ENCODE assay signal across 9 cellular contexts in genomic region chr3:163541629-163542028, GRCh38.
"Had no signal": no experiment of that assay in that cellular context is flagged by ENCODE, and none has a peak within 500 bp of the region (broad histone marks: within the 10 kb centered on the region; RNA-seq: fewer than 3 reads in every experiment).

No MANE protein-coding gene starts in this region.

- H3K4me1 Mint-ChIP-seq: IgD-negative memory B cell had no signal

- H3K4me1 ChIP-seq: HAP-1 had no signal

- ATAC-seq: HCT116, HepG2 had no signal

- DNase-seq: GM23248, GOT3, H7, HFFc6 had no signal

- H2AFZ ChIP-seq: GM23248 had no signal

- H3K4me3 Mint-ChIP-seq: HFFc6, IgD-negative memory B cell had no signal

- H3K27ac Mint-ChIP-seq: HFFc6, IgD-negative memory B cell had no signal

- H3K36me3 ChIP-seq: HAP-1 had no signal

- H3K9ac ChIP-seq: GM23248 had no signal

- H3K27me3 Mint-ChIP-seq: IgD-negative memory B cell had no signal

- H3K36me3 Mint-ChIP-seq: IgD-negative memory B cell had no signal

- FAIRE-seq: HepG2 had no signal

- H3K9me3 ChIP-seq: HAP-1 had no signal

- H3K4me3 ChIP-seq: GM23248, HAP-1 had no signal

- H3K27ac ChIP-seq: GM23248, HL-60 had no signal
